8 cellular contexts compared by ENCODE assay signal in genomic region chr10:89327803-89328441, GRCh38. TPM values are rescaled to one million over a fixed set of nuclear protein-coding genes. Genes with fewer than 3 reads are reported as not detected.
DNase-seq lines count a peak whose midpoint lies in the region; ATAC-seq and TF ChIP-seq lines count a peak whose summit lies in the region.

A gene with protein sequence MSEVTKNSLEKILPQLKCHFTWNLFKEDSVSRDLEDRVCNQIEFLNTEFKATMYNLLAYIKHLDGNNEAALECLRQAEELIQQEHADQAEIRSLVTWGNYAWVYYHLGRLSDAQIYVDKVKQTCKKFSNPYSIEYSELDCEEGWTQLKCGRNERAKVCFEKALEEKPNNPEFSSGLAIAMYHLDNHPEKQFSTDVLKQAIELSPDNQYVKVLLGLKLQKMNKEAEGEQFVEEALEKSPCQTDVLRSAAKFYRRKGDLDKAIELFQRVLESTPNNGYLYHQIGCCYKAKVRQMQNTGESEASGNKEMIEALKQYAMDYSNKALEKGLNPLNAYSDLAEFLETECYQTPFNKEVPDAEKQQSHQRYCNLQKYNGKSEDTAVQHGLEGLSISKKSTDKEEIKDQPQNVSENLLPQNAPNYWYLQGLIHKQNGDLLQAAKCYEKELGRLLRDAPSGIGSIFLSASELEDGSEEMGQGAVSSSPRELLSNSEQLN (plus strand): TSS chr10:89327997. CDS start chr10:89328074, 77 bp downstream.

- H3K27ac ChIP-seq in duodenal mucosa (ENCODE audit: low read depth, low read length): peak within 1 kb of the TSS; percentile 80
- H3K27ac ChIP-seq in right lobe of liver: peak within 1 kb of the TSS; percentile 86 to 95 (median 90)
- H3K27ac ChIP-seq in stomach: peak within 1 kb of the TSS; percentile 77 to 90 (median 87)

- intact Hi-C loops in right lobe of liver (cut with DNase I) (no loop called here), stomach (cut with DNase I; ENCODE audit: low total_unique reads) (no loop called here)

- TF ChIP-seq CTCF in right lobe of liver (IDR thresholded peaks at IDR 0.05) (no peak), stomach (IDR thresholded peaks at IDR 0.05) (no peak)

- TF ChIP-seq EP300 in stomach (IDR thresholded peaks at IDR 0.05): no peak

- H3K4me3 ChIP-seq in duodenal mucosa (ENCODE audit: low read depth in 1 of 2, low read length in 2 of 2): peak within 1 kb of the TSS; percentile 82 to 83
- H3K4me3 ChIP-seq in right lobe of liver: peak within 1 kb of the TSS; percentile 48 to 59 (median 51)
- peak within 1 kb of the TSS; percentile 41 to 45 (median 42) for H3K4me3 ChIP-seq in stomach

- TF ChIP-seq POLR2A in right lobe of liver (IDR thresholded peaks at IDR 0.05) (peak; percentile 53), stomach (IDR thresholded peaks at IDR 0.05) (no peak)

- WGBS in right lobe of liver (ENCODE audit: insufficient coverage, low coverage, low lambda C conversion rate, missing lambda C conversion rate): 0% methylated on average over 7 of the region's 7 CpGs
- WGBS in stomach, 5 donors: 0 to 4% (median 1%) methylated on average over 7 of the region's 7 CpGs

- no peaks in the 10 kb centered on the region for H3K36me3 ChIP-seq in duodenal mucosa (ENCODE audit: control insufficient read depth in 1 of 2, insufficient read depth in 2 of 2, low read length in 2 of 2)
- H3K36me3 ChIP-seq in right lobe of liver: no peaks in the 10 kb centered on the region
- H3K36me3 ChIP-seq in stomach: no peaks in the 10 kb centered on the region

- DNase-seq in GM04504 (ENCODE audit: low read depth): peak; percentile 86
- DNase-seq in SKM-1 treated with dmso at 0.1 percent for 144 hours (lab: John Stamatoyannopoulos, UW; ENCODE audit: unreplicated experiment): peak; percentile 52
- DNase-seq in right lobe of liver: peak in 2 of 3 donors; percentile 61 to 68
- DNase-seq in stomach: peak; percentile 35
- DNase-seq in stimulated activated CD4-positive, alpha-beta T cell treated with anti-CD3 and anti-CD28 coated beads, Interleukin-2, amount 100 ng/mL, for 24 hours: no peak

- H3K27me3 ChIP-seq in duodenal mucosa (ENCODE audit: control insufficient read depth in 1 of 2, insufficient read depth in 2 of 2, low read length in 2 of 2): no peaks in the 10 kb centered on the region
- H3K27me3 ChIP-seq in right lobe of liver: no peaks in the 10 kb centered on the region
- no peaks in the 10 kb centered on the region for H3K27me3 ChIP-seq in stomach

- ATAC-seq in HG03378 (IDR thresholded peaks at IDR 0.05; ENCODE audit: unreplicated experiment) (peak; percentile 25), right lobe of liver (peak; percentile 70 to 81 (median 74)), HG02884 (IDR thresholded peaks at IDR 0.05; ENCODE audit: unreplicated experiment) (no peak)

- H3K4me1 ChIP-seq in duodenal mucosa (ENCODE audit: control insufficient read depth in 1 of 2, insufficient read depth in 2 of 2, low read length in 2 of 2) (peaks cover 17 to 31% of the 10 kb centered on the region in 2 donors), right lobe of liver (peaks cover 0 to 13% (median 2%) of the 10 kb centered on the region in 4 donors), stomach (peaks cover 9 to 59% (median 29%) of the 10 kb centered on the region in 4 donors)

- peak within 1 kb of the TSS; percentile 63 to 70 for H3K9ac ChIP-seq in duodenal mucosa (ENCODE audit: low read depth in 1 of 2, low read length in 2 of 2)

- H3K9me3 ChIP-seq in duodenal mucosa (ENCODE audit: control insufficient read depth in 1 of 2, low read length in 2 of 2) (no peaks in the 10 kb centered on the region), right lobe of liver (no peaks in the 10 kb centered on the region), stomach (no peaks in the 10 kb centered on the region)

RNA-seq across cellular contexts. Expression of the gene that starts here (rescaled TPM):
- total RNA-seq in right lobe of liver (10 to 100 TPM in 4 of 6 experiments, 1 to 10 TPM in 2; 7.5 to 17.9 (median 11.5) TPM), stomach (10 to 100 TPM in 1 of 5 donors, 1 to 10 TPM in 4; 1.3 to 11.4 (median 2.6) TPM)
- polyA plus RNA-seq in stomach: 10 to 100 TPM in 1 of 3 donors, 1 to 10 TPM in 2; 6.3 to 11.3 (median 7.9) TPM

Comparison
In these comparisons a context has a peak if more than half of its experiments do, and no peak if none do; other contexts are left out.
1. DNase-seq: peak in GM04504 (single experiment), SKM-1 treated with dmso at 0.1 percent for 144 hours (single experiment), right lobe of liver (2 of 3) and stomach (single experiment); none in stimulated activated CD4-positive, alpha-beta T cell treated with anti-CD3 and anti-CD28 coated beads, Interleukin-2, amount 100 ng/mL, for 24 hours (0 of 2).
2. Peak in every context shown above with its lines, with median percentiles within 50 percentile points of each other: H3K27ac ChIP-seq and H3K4me3 ChIP-seq.